In the genomic region with DNA sequence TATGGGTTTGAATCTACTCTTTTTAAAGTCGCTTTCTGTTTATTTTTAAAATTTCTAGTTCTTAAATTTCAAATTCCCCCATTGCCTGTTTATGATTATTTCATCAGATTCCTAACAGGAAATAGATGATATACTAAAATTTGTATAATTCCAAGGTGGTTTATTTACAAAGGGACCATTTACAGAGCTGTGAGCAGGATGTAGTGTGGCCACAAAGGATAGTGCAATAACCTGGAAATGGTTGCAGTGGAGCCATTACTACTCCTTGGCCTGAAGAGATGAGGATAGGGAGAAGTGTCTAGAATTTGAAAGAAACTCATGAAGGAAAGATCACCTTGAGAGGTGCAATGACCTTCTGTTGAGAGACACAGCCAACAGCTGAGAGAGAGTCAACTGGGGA, we compare ENCODE assay signal across 24 cellular contexts. TPM values are rescaled to one million over a fixed set of nuclear protein-coding genes. Genes with fewer than 3 reads are reported as not detected.
DNase-seq lines count a peak whose midpoint lies in the region; ATAC-seq, FAIRE-seq and TF ChIP-seq lines count a peak whose summit lies in the region.
"Had no signal": no experiment of that assay in that cellular context is flagged by ENCODE, and none has a peak within 500 bp of the region (broad histone marks: within the 10 kb centered on the region; RNA-seq: fewer than 3 reads in every experiment).

No MANE protein-coding gene starts in this region.

- H3K36me3 Mint-ChIP-seq in stimulated activated naive B cell treated with anti-CD40 and anti-IgM and Interleukin-4, amounts not matched to agents 10 μg/mL and 1 μg/mL and 100 μg/mL, for 72 hours = peaks cover 0 to 3% of the 10 kb centered on the region in 2 donors
- H3K36me3 Mint-ChIP-seq: CD14-positive monocyte; CD4-positive, alpha-beta memory T cell; CD4-positive, CD25-positive, alpha-beta regulatory T cell had no signal

- peaks cover 5 to 11% of the 10 kb centered on the region in 2 donors for H3K4me1 Mint-ChIP-seq in stimulated activated naive B cell treated with anti-CD40 and anti-IgM and Interleukin-4, amounts not matched to agents 10 μg/mL and 1 μg/mL and 100 μg/mL, for 72 hours
- H3K4me1 Mint-ChIP-seq: CD4-positive, alpha-beta memory T cell; CD4-positive, CD25-positive, alpha-beta regulatory T cell; CD8-positive, alpha-beta memory T cell had no signal

- peaks cover 0 to 3% of the 10 kb centered on the region in 2 experiments; a peak in 2 of 5 replicates for H3K4me1 ChIP-seq in K562 (replicated peaks in 1 of 2; ENCODE audit: control insufficient read depth in 2 of 2, insufficient read depth in 2 of 2, low read length in 2 of 2)
- H3K4me1 ChIP-seq: BE2C, BLaER1 had no signal

- no peaks in the 10 kb centered on the region for H4K20me1 ChIP-seq in K562 (replicated peaks; ENCODE audit: control insufficient read depth, insufficient read depth, low read length)
- H4K20me1 ChIP-seq: BLaER1 had no signal

- no peak overlapping the region for H3K9ac ChIP-seq in K562 (ENCODE audit: insufficient read depth in 1 of 2, low read depth in 2 of 2, low read length in 2 of 2)
- H3K9ac ChIP-seq: BLaER1 had no signal

- H3K4me2 ChIP-seq in K562 (ENCODE audit: insufficient read depth, low read length) = no peak overlapping the region
- H3K4me2 ChIP-seq: BLaER1 had no signal

- DNase-seq in K562 (ENCODE audit: extremely low read depth in 1 of 4, low spot score in 3 of 4) (no peak), coronary artery (ENCODE audit: low spot score) (no peak), NOMO-1 (lab: John Stamatoyannopoulos, UW; ENCODE audit: unreplicated experiment in 2 of 2) (no peak), SW 1271 (lab: John Stamatoyannopoulos, UW) (no peak)
- DNase-seq in stimulated activated naive B cell treated with anti-CD40 and anti-IgM and Interleukin-4, amounts not matched to agents 10 μg/mL and 1 μg/mL and 100 μg/mL, for 72 hours = no peak
- DNase-seq: 8988T; ACHN; BE2C; C1 segment of cervical spinal cord; Calu3; CD4-positive, alpha-beta memory T cell; CD4-positive, CD25-positive, alpha-beta regulatory T cell; CD8-positive, alpha-beta memory T cell; COR-L47; DMS79 treated with DMSO at 0.1 percent for 48 hours; GDM1 had no signal

- TF ChIP-seq EP300 in K562 (IDR thresholded peaks at IDR 0.05; ENCODE audit: low read length) = no peak

- intact Hi-C loops in K562 (cut with micrococcal nuclease) = no loop called here

- no TSS peak for BruUV-seq in K562 (replicated peaks; lab: Mats Ljungman, UMichigan)

- H3K27me3 ChIP-seq in K562 (ENCODE audit: control insufficient read depth in 2 of 2, insufficient read depth in 2 of 2, low read length in 2 of 2) = no peaks in the 10 kb centered on the region
- H3K27me3 ChIP-seq: BLaER1 had no signal

- peak overlapping the region; percentile 22 for H3K27ac Mint-ChIP-seq in stimulated activated naive B cell treated with anti-CD40 and anti-IgM and Interleukin-4, amounts not matched to agents 10 μg/mL and 1 μg/mL and 100 μg/mL, for 72 hours
- H3K27ac Mint-ChIP-seq: CD14-positive monocyte; CD4-positive, alpha-beta memory T cell; CD4-positive, CD25-positive, alpha-beta regulatory T cell; CD8-positive, alpha-beta memory T cell had no signal

- H3K9me3 ChIP-seq in K562 (replicated peaks; ENCODE audit: control insufficient read depth, insufficient read depth, low read depth, low read length) = no peaks in the 10 kb centered on the region
- H3K9me3 ChIP-seq: BE2C, BLaER1 had no signal

- no peak overlapping the region for H3K4me3 ChIP-seq in K562
- no peak overlapping the region for H3K4me3 ChIP-seq in coronary artery
- H3K4me3 ChIP-seq: BLaER1, GM12878 had no signal

- FAIRE-seq in G401.6 (lab: Jason Lieb, UNC) = peak; percentile 28
- FAIRE-seq in K562 (lab: Jason Lieb, UNC) = no peak
- FAIRE-seq: A204.1, D721Med, GM12878, GM12892, GM18507 had no signal

- in situ Hi-C loops in K562 (cut with MboI) = no loop called here

- CTCF ChIA-PET in K562 (lab: Yijun Ruan, JAX; ENCODE audit: low intra/inter-chr PET ratio) = no interaction called here

- WGBS in K562 (ENCODE audit: insufficient coverage, low coverage, missing lambda C conversion rate) = 8% methylated on average over 1 of the region's 1 CpG

- ATAC-seq in K562 = peak; percentile 71
- no peak for ATAC-seq in stimulated activated naive B cell treated with anti-CD40 and anti-IgM and Interleukin-4, amounts not matched to agents 10 μg/mL and 1 μg/mL and 100 μg/mL, for 72 hours (replicated peaks)
- ATAC-seq: GM12878 had no signal

- no peak overlapping the region for H3K27ac ChIP-seq in K562 (ENCODE audit: extremely low read depth, low read depth, low read length)
- no peak overlapping the region for H3K27ac ChIP-seq in coronary artery
- H3K27ac ChIP-seq: BLaER1 had no signal

- POLR2A ChIA-PET in K562 (lab: Yijun Ruan, JAX) = interaction anchor here (0.7 kb wide), 1 partner anchor 203 kb away, joined by 3 read pairs; no protein-coding TSS in a partner anchor

- no peaks in the 10 kb centered on the region for H3K79me2 ChIP-seq in K562 (ENCODE audit: control insufficient read depth, insufficient read depth, low read length)

- H3K9me1 ChIP-seq in K562 (ENCODE audit: control insufficient read depth, insufficient read depth, low read length) = no peaks in the 10 kb centered on the region

- no peak for TF ChIP-seq RAD21 in K562 (CRISPR knock-in tag; conservative IDR thresholded peaks at IDR 0.05 in 1 of 2, IDR thresholded peaks at IDR 0.05 in 1 of 2)

- TF ChIP-seq CTCF in K562 (IDR thresholded peaks at IDR 0.05 in 2 of 3, conservative IDR thresholded peaks at IDR 0.05 in 1 of 3; ENCODE audit: insufficient read depth in 2 of 3, low read depth in 1 of 3, low read length in 3 of 3) = no peak
- TF ChIP-seq CTCF in coronary artery (IDR thresholded peaks at IDR 0.05) = no peak

- H3K9me3 Mint-ChIP-seq in stimulated activated naive B cell treated with anti-CD40 and anti-IgM and Interleukin-4, amounts not matched to agents 10 μg/mL and 1 μg/mL and 100 μg/mL, for 72 hours = peaks cover 0 to 2% of the 10 kb centered on the region in 2 donors
- H3K9me3 Mint-ChIP-seq: CD8-positive, alpha-beta memory T cell had no signal

- no peak overlapping the region for H2AFZ ChIP-seq in K562 (ENCODE audit: low read depth, low read length)

- H3K36me3 ChIP-seq in K562 (ENCODE audit: control insufficient read depth, insufficient read depth, low read length) = no peaks in the 10 kb centered on the region
- H3K36me3 ChIP-seq: BE2C, BLaER1 had no signal

- no peak for TF ChIP-seq POLR2A in K562 (conservative IDR thresholded peaks at IDR 0.05)

- H3K27me3 Mint-ChIP-seq in stimulated activated naive B cell treated with anti-CD40 and anti-IgM and Interleukin-4, amounts not matched to agents 10 μg/mL and 1 μg/mL and 100 μg/mL, for 72 hours = peaks cover 0 to 6% of the 10 kb centered on the region in 2 donors
- H3K27me3 Mint-ChIP-seq: CD4-positive, alpha-beta memory T cell had no signal

- no peak overlapping the region for H3K4me3 Mint-ChIP-seq in stimulated activated naive B cell treated with anti-CD40 and anti-IgM and Interleukin-4, amounts not matched to agents 10 μg/mL and 1 μg/mL and 100 μg/mL, for 72 hours
- H3K4me3 Mint-ChIP-seq: CD14-positive monocyte; CD4-positive, alpha-beta memory T cell; CD4-positive, CD25-positive, alpha-beta regulatory T cell; CD8-positive, alpha-beta memory T cell had no signal

TF ChIP-seq in K562, 482 proteins besides CTCF, POLR2A, EP300 and RAD21:
- TF ChIP-seq ZEB2 (IDR thresholded peaks at IDR 0.05) (no peak), CEBPG (CRISPR knock-in tag; IDR thresholded peaks at IDR 0.05) (no peak), CEBPG (tag; conservative IDR thresholded peaks at IDR 0.05 in 1 of 2, IDR thresholded peaks at IDR 0.05 in 1 of 2) (peak in 1 of 2 experiments; percentile 51; a peak in 1 of 4 replicates)

RNA-seq across cellular contexts. Expression of a gene that starts 58.5 kb away (rescaled TPM):
- 7.9 and 26.9 TPM in 2 replicates for total RNA-seq in K562 (2011; cell fraction: chromatin; rRNA removed; ENCODE audit: low replicate concordance)
- 3.9 and 4.0 TPM in 2 replicates for total RNA-seq in K562 (2011; cell fraction: nucleolus; rRNA removed)
- total RNA-seq in K562 (2011; cell fraction: nucleoplasm; rRNA removed) = 9.6 and 11.8 TPM in 2 replicates
- total RNA-seq in K562 (2014; rRNA removed) (4.3 and 5.3 TPM in 2 replicates), K562 (2014; rRNA removed; fragmentation: Illumina TruSeq; extraction: Trizol) (11.5 and 12.6 TPM in 2 replicates), K562 (2015; rRNA removed; fragmentation: Illumina TruSeq; extraction: Trizol) (8.9 and 10.2 TPM in 2 replicates), K562 (2021) (9.2 and 9.3 TPM in 2 replicates)
- polyA plus RNA-seq in K562 (2011; rRNA removed) (3.0 and 4.4 TPM in 2 replicates), K562 (2014; fragmentation: Illumina TruSeq; extraction: Trizol) (6.6 and 7.9 TPM in 2 replicates), K562 (2014; fragmentation: Nextera tagmentation; extraction: Ambion mirVana) (1 to 10 TPM; 1.3 to 2.2 TPM), K562 (2014; rRNA removed) (3.7 and 4.5 TPM in 2 replicates)
- 0.85 and 1.6 TPM in 2 replicates for polyA plus RNA-seq in K562 (2011; cell fraction: cytosol; rRNA removed)
- polyA plus RNA-seq in K562 (2011; cell fraction: nucleus; rRNA removed) = 1.4 and 2.2 TPM in 2 replicates
- polyA plus RNA-seq in K562 (2012) = 4.2 and 4.4 TPM in 2 replicates
- polyA minus RNA-seq in K562 (2011; rRNA and poly(A)+ RNA removed) = 8.4 and 9.4 TPM in 2 replicates
- 2.5 and 3.6 TPM in 2 replicates for polyA minus RNA-seq in K562 (2011; cell fraction: cytosol; rRNA and poly(A)+ RNA removed)
- 3.5 and 5.8 TPM in 2 replicates for polyA minus RNA-seq in K562 (2011; cell fraction: nucleus; rRNA and poly(A)+ RNA removed)
